Comparison of ENCODE assay signal across 8 cellular contexts in genomic region chr2:180125245-180125962, GRCh38.
DNase-seq lines count a peak whose midpoint lies in the region; ATAC-seq and TF ChIP-seq lines count a peak whose summit lies in the region.

No MANE protein-coding gene starts in this region.

- H3K27ac ChIP-seq in AG04450 (ENCODE audit: low read depth, low read length) = no peak overlapping the region
- H3K27ac ChIP-seq in VCaP = no peak overlapping the region

- POLR2A ChIA-PET in AG04450 (lab: Yijun Ruan, JAX) = interaction anchor here (0.9 kb wide), 1 partner anchor 97 kb away, joined by 3 read pairs; no protein-coding TSS in a partner anchor

- ATAC-seq in GM18858 (IDR thresholded peaks at IDR 0.05; ENCODE audit: unreplicated experiment) (peak; percentile 77), HG03135 (IDR thresholded peaks at IDR 0.05; ENCODE audit: unreplicated experiment) (peak; percentile 71)

- TF ChIP-seq CTCF in AG04450 (IDR thresholded peaks at IDR 0.05; ENCODE audit: low read depth, low read length) = peak; percentile 76
- TF ChIP-seq CTCF in VCaP (conservative IDR thresholded peaks at IDR 0.05) = peak; percentile 85

- H3K27me3 ChIP-seq in AG04450 (ENCODE audit: control insufficient read depth, insufficient read depth, low read length) = no peaks in the 10 kb centered on the region

- DNase-seq in AG04450 (ENCODE audit: low read depth, low spot score) (peak; percentile 94), NCI-H2171 treated with DMSO at 0.1 percent for 48 hours (lab: John Stamatoyannopoulos, UW) (peak; percentile 94), cerebellum (ENCODE audit: low spot score) (peak; percentile 76), kidney tubule cell (ENCODE audit: low spot score) (peak; percentile 92)
- peak; percentile 30 for DNase-seq in stimulated activated CD4-positive, alpha-beta T cell treated with anti-CD3 and anti-CD28 coated beads, Interleukin-4, amount 100 ng/mL, for 1 hour

- H3K4me3 ChIP-seq in AG04450 (ENCODE audit: low read depth, low read length) = no peak overlapping the region

- no peaks in the 10 kb centered on the region for H3K9me3 ChIP-seq in AG04450 (ENCODE audit: control insufficient read depth, insufficient read depth, low read length)

- CTCF ChIA-PET in AG04450 (lab: Charles Lee) = interaction anchor here (0.6 to 5.1 kb wide), 77 partner anchors 9 to 1771 kb away, joined by 3 to 74 read pairs (median 4); partner anchors contain the start of genes ITGA4 and UBE2E3

Comparison
In these comparisons a context has a peak if more than half of its experiments do, and no peak if none do; other contexts are left out.
1. DNase-seq: peak in every context shown above with its lines; median percentile 94 in AG04450; 94 in NCI-H2171 treated with DMSO at 0.1 percent for 48 hours; 92 in kidney tubule cell; 76 in cerebellum; 30 in stimulated activated CD4-positive, alpha-beta T cell treated with anti-CD3 and anti-CD28 coated beads, Interleukin-4, amount 100 ng/mL, for 1 hour.